In genomic region chr1:164558461-164559341, GRCh38 we compare ENCODE assay signal across 8 cellular contexts. TPM values are rescaled to one million over a fixed set of nuclear protein-coding genes. Genes with fewer than 3 reads are reported as not detected.
DNase-seq lines count a peak whose midpoint lies in the region; ATAC-seq and TF ChIP-seq lines count a peak whose summit lies in the region.

Gene PBX1, plus strand, starts transcription at chr1:164559184.

- no peak within 1 kb of the TSS for H3K27ac Mint-ChIP-seq in activated B cell treated with CpG ODN at 0.5 μM for 24 hours

- CTCF ChIA-PET in activated B cell treated with CpG ODN at 0.5 μM for 24 hours (lab: Charles Lee), result no interaction called here

- DNase-seq in A172 (ENCODE audit: low spot score) (peak; percentile 100), NCI-H2227 (lab: John Stamatoyannopoulos, UW; ENCODE audit: unreplicated experiment) (peak; percentile 97), activated B cell treated with CpG ODN at 0.5 μM for 24 hours (peak; percentile 30), cerebellar cortex (ENCODE audit: low spot score) (peak; percentile 100), iris pigment epithelial cell (ENCODE audit: low read depth) (peak; percentile 99), smooth muscle cell of the brain vasculature (ENCODE audit: low read depth, low spot score) (peak; percentile 98)

- no peaks in the 10 kb centered on the region for H3K36me3 Mint-ChIP-seq in activated B cell treated with CpG ODN at 0.5 μM for 24 hours (ENCODE audit: low read depth)

- POLR2A ChIA-PET in activated B cell treated with CpG ODN at 0.5 μM for 24 hours (lab: Charles Lee), result no interaction called here

- H3K9me3 Mint-ChIP-seq in activated B cell treated with CpG ODN at 0.5 μM for 24 hours, result no peaks in the 10 kb centered on the region

- peaks cover 11% of the 10 kb centered on the region for H3K4me1 Mint-ChIP-seq in activated B cell treated with CpG ODN at 0.5 μM for 24 hours

- no peak for TF ChIP-seq CTCF in activated B cell treated with CpG ODN at 0.5 μM for 24 hours (IDR thresholded peaks at IDR 0.05)

- H3K4me3 Mint-ChIP-seq in activated B cell treated with CpG ODN at 0.5 μM for 24 hours, result peak within 1 kb of the TSS; percentile 71

- intact Hi-C loops in activated B cell treated with CpG ODN at 0.5 μM for 24 hours (cut with micrococcal nuclease), result no loop called here

- peak; percentile 100 for ATAC-seq in GM18868 (IDR thresholded peaks at IDR 0.05; ENCODE audit: unreplicated experiment)
- ATAC-seq in HG03135 (IDR thresholded peaks at IDR 0.05; ENCODE audit: unreplicated experiment), result peak; percentile 100
- peak; percentile 99 for ATAC-seq in activated B cell treated with CpG ODN at 0.5 μM for 24 hours (ENCODE audit: low read depth)

- peaks cover 29% of the 10 kb centered on the region for H3K27me3 Mint-ChIP-seq in activated B cell treated with CpG ODN at 0.5 μM for 24 hours

RNA-seq across cellular contexts. Expression of gene PBX1, which starts in this region (rescaled TPM):
- total RNA-seq in A172 (2014; rRNA removed; shearing (Covaris generic)), result 10.0 and 11.7 TPM in 2 replicates
- total RNA-seq in activated B cell treated with CpG ODN at 0.5 μM for 24 hours, result not detected in 2 replicates

Comparison
In these comparisons a context has a peak if more than half of its experiments do, and no peak if none do; other contexts are left out.
1. Peak in every context shown above with its lines: DNase-seq and ATAC-seq.
2. RNA of gene PBX1 (total RNA-seq): 10.0 to 11.7 TPM in A172; not detected in activated B cell treated with CpG ODN at 0.5 μM for 24 hours; every median in the first group is over 10 times any median in the second.
3. Peak in DNase-seq and ATAC-seq in activated B cell treated with CpG ODN at 0.5 μM for 24 hours; RNA of the gene not detected or under 1 TPM.
4. DNase-seq: peak in every context shown above with its lines; median percentile 100 in A172; 100 in cerebellar cortex; 99 in iris pigment epithelial cell; 98 in smooth muscle cell of the brain vasculature; 97 in NCI-H2227; 30 in activated B cell treated with CpG ODN at 0.5 μM for 24 hours.